In the genomic region with DNA sequence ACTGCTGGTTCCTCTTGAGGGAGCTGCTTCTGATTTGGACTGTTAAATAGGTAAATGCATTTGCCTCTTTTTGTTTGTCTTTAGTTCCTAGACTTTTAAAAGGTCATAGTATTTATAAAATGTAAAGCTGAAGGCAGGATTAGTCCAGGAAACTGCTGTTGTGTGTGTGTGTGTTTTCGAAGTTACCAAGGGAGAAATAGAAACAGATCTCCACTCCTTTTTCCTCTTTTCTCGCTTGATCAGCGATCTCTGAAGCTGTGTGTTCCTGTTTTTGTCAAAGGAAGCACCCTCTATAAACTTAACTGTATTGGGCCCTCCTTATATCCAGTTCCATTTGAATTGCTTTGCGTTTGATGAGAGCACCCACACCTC, we compare ENCODE assay signal across 1 cellular context.
TF ChIP-seq lines count a peak whose summit lies in the region.

No MANE protein-coding gene starts in this region.

TF ChIP-seq in IMR-90, 13 proteins besides CTCF, POLR2A, EP300 and RAD21 (continued from another document):
- TF ChIP-seq, protein P1, sequence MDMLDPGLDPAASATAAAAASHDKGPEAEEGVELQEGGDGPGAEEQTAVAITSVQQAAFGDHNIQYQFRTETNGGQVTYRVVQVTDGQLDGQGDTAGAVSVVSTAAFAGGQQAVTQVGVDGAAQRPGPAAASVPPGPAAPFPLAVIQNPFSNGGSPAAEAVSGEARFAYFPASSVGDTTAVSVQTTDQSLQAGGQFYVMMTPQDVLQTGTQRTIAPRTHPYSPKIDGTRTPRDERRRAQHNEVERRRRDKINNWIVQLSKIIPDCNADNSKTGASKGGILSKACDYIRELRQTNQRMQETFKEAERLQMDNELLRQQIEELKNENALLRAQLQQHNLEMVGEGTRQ (IDR thresholded peaks at IDR 0.05; ENCODE audit: low read depth, low read length) = no peak
- TF ChIP-seq CHD1 (IDR thresholded peaks at IDR 0.05; ENCODE audit: low read depth, low read length) (no peak), RCOR1 (IDR thresholded peaks at IDR 0.05; ENCODE audit: insufficient replicate concordance, low read length) (no peak), FOS (IDR thresholded peaks at IDR 0.05; ENCODE audit: low read depth, low read length) (no peak), MAFK (IDR thresholded peaks at IDR 0.05; ENCODE audit: low read depth, low read length) (no peak), MAZ (IDR thresholded peaks at IDR 0.05; ENCODE audit: borderline replicate concordance, low read depth, low read length) (no peak), CEBPB (IDR thresholded peaks at IDR 0.05; ENCODE audit: low read depth, low read length) (no peak), RFX5 (IDR thresholded peaks at IDR 0.05; ENCODE audit: low read depth, low read length) (no peak), MXI1 (IDR thresholded peaks at IDR 0.05; ENCODE audit: borderline replicate concordance, low read depth, low read length) (no peak), SMC3 (IDR thresholded peaks at IDR 0.05; ENCODE audit: low read depth, low read length) (no peak)
- TF ChIP-seq, protein P2, sequence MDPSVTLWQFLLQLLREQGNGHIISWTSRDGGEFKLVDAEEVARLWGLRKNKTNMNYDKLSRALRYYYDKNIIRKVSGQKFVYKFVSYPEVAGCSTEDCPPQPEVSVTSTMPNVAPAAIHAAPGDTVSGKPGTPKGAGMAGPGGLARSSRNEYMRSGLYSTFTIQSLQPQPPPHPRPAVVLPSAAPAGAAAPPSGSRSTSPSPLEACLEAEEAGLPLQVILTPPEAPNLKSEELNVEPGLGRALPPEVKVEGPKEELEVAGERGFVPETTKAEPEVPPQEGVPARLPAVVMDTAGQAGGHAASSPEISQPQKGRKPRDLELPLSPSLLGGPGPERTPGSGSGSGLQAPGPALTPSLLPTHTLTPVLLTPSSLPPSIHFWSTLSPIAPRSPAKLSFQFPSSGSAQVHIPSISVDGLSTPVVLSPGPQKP (IDR thresholded peaks at IDR 0.05; ENCODE audit: borderline replicate concordance, low read depth, low read length) = no peak
